Comparison of ENCODE assay signal across 19 cellular contexts in the genomic region with DNA sequence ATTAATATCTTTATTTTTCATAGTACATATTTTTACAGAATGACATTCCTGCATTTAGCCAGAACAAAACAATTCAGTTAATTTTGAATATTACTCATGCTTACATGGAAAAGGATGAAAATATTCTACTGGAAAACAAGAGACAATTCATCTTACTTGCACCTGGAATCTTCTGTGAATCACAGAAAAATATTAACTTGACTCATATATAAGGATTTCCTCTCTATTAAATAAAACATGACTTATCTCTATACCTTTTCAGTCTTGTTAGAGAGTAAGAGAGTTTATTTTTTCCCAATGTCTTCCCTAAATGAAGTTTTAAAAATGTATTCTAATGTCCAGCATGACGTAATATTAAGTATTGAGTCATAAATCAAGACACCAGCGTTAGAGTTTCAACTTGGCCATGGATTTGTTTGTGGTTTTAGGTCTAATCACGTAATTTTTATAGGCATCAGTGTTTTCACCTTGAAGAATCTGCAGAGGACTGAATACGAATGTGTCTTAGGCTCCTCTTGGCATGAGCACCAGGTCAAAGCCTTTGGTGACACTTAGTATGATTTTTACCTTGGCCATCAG.
"Had no signal": no experiment of that assay in that cellular context is flagged by ENCODE, and none has a peak within 500 bp of the region (broad histone marks: within the 10 kb centered on the region; RNA-seq: fewer than 3 reads in every experiment).

No MANE protein-coding gene starts in this region.

- H3K4me3 Mint-ChIP-seq: activated CD8-positive, alpha-beta memory T cell treated with anti-CD3 and anti-CD28 coated beads, Interleukin-2, amount 10 ng/mL, durations not matched to agents 7 days and 5 days; activated naive CD8-positive, alpha-beta T cell treated with anti-CD3 and anti-CD28 coated beads for 36 hours; activated T-cell treated with anti-CD3 and anti-CD28 coated beads, Interleukin-2, amount 50 U/mL, for 4 hours; naive thymus-derived CD8-positive, alpha-beta T cell; stimulated activated naive B cell treated with anti-CD40 and anti-IgM and Interleukin-4, amounts not matched to agents 10 μg/mL and 1 μg/mL and 100 μg/mL, for 72 hours; type B pancreatic cell had no signal

- H3K27me3 ChIP-seq: neutrophil, right atrium auricular region, spleen had no signal

- H3K4me3 ChIP-seq: lung, right atrium auricular region, spleen had no signal

- H3K36me3 ChIP-seq: neutrophil, right atrium auricular region, spleen had no signal

- H3K9me3 ChIP-seq: neutrophil, right atrium auricular region, spleen had no signal

- H3K36me3 Mint-ChIP-seq: activated CD8-positive, alpha-beta memory T cell treated with anti-CD3 and anti-CD28 coated beads, Interleukin-2, amount 10 ng/mL, durations not matched to agents 7 days and 5 days; activated naive CD8-positive, alpha-beta T cell treated with anti-CD3 and anti-CD28 coated beads for 36 hours; naive thymus-derived CD8-positive, alpha-beta T cell; stimulated activated naive B cell treated with anti-CD40 and anti-IgM and Interleukin-4, amounts not matched to agents 10 μg/mL and 1 μg/mL and 100 μg/mL, for 72 hours; type B pancreatic cell had no signal

- H3K4me1 Mint-ChIP-seq: activated CD8-positive, alpha-beta memory T cell treated with anti-CD3 and anti-CD28 coated beads, Interleukin-2, amount 10 ng/mL, durations not matched to agents 7 days and 5 days; activated naive CD8-positive, alpha-beta T cell treated with anti-CD3 and anti-CD28 coated beads for 36 hours; naive thymus-derived CD8-positive, alpha-beta T cell; stimulated activated naive B cell treated with anti-CD40 and anti-IgM and Interleukin-4, amounts not matched to agents 10 μg/mL and 1 μg/mL and 100 μg/mL, for 72 hours had no signal

- H3K4me1 ChIP-seq: right atrium auricular region had no signal

- H3K27me3 Mint-ChIP-seq: activated CD8-positive, alpha-beta memory T cell treated with anti-CD3 and anti-CD28 coated beads, Interleukin-2, amount 10 ng/mL, durations not matched to agents 7 days and 5 days; activated naive CD8-positive, alpha-beta T cell treated with anti-CD3 and anti-CD28 coated beads for 36 hours; naive thymus-derived CD8-positive, alpha-beta T cell; stimulated activated naive B cell treated with anti-CD40 and anti-IgM and Interleukin-4, amounts not matched to agents 10 μg/mL and 1 μg/mL and 100 μg/mL, for 72 hours; type B pancreatic cell had no signal

- DNase-seq: activated CD4-positive, alpha-beta T cell treated with anti-CD3 and anti-CD28 coated beads for 1 hour; activated CD4-positive, alpha-beta T cell treated with anti-CD3 and anti-CD28 coated beads, Interleukin-2, amount 50 U/mL, for 48 hours; activated CD8-positive, alpha-beta memory T cell treated with anti-CD3 and anti-CD28 coated beads, Interleukin-2, amount 10 ng/mL, durations not matched to agents 7 days and 5 days; activated gamma-delta T cell; activated naive CD8-positive, alpha-beta T cell treated with anti-CD3 and anti-CD28 coated beads for 36 hours; activated T-cell treated with anti-CD3 and anti-CD28 coated beads, Interleukin-2, amount 50 U/mL, for 4 hours; anterior cingulate cortex; hippocampal formation; left cardiac atrium; naive thymus-derived CD8-positive, alpha-beta T cell; spleen; stimulated activated CD4-positive, alpha-beta T cell treated with anti-CD3 and anti-CD28 coated beads, Interleukin-1b, Interleukin-23, amount 100 ng/mL, for 48 hours; stimulated activated naive B cell treated with anti-CD40 and anti-IgM and Interleukin-4, amounts not matched to agents 10 μg/mL and 1 μg/mL and 100 μg/mL, for 72 hours; SW 1271 had no signal

- ATAC-seq: activated CD8-positive, alpha-beta memory T cell treated with anti-CD3 and anti-CD28 coated beads, Interleukin-2, amount 10 ng/mL, durations not matched to agents 7 days and 5 days; activated T-cell treated with anti-CD3 and anti-CD28 coated beads, Interleukin-2, amount 50 U/mL, for 4 hours; naive thymus-derived CD8-positive, alpha-beta T cell; stimulated activated naive B cell treated with anti-CD40 and anti-IgM and Interleukin-4, amounts not matched to agents 10 μg/mL and 1 μg/mL and 100 μg/mL, for 72 hours had no signal

- H3K27ac ChIP-seq: neutrophil, right atrium auricular region, spleen had no signal

- H3K27ac Mint-ChIP-seq: activated CD8-positive, alpha-beta memory T cell treated with anti-CD3 and anti-CD28 coated beads, Interleukin-2, amount 10 ng/mL, durations not matched to agents 7 days and 5 days; activated naive CD8-positive, alpha-beta T cell treated with anti-CD3 and anti-CD28 coated beads for 36 hours; naive thymus-derived CD8-positive, alpha-beta T cell; stimulated activated naive B cell treated with anti-CD40 and anti-IgM and Interleukin-4, amounts not matched to agents 10 μg/mL and 1 μg/mL and 100 μg/mL, for 72 hours; type B pancreatic cell had no signal

- FAIRE-seq: colon had no signal
